In genomic region chr4:26252349-26252748, GRCh38 we compare ENCODE assay signal across 12 cellular contexts.
DNase-seq lines count a peak whose midpoint lies in the region; ATAC-seq and TF ChIP-seq lines count a peak whose summit lies in the region.
"Had no signal": no experiment of that assay in that cellular context is flagged by ENCODE, and none has a peak within 500 bp of the region (broad histone marks: within the 10 kb centered on the region; RNA-seq: fewer than 3 reads in every experiment).

No MANE protein-coding gene starts in this region.

- no peaks in the 10 kb centered on the region for H3K27me3 Mint-ChIP-seq in activated CD4-positive, alpha-beta memory T cell treated with anti-CD3 and anti-CD28 coated beads for 36 hours
- H3K27me3 Mint-ChIP-seq in type B pancreatic cell: no peaks in the 10 kb centered on the region
- H3K27me3 Mint-ChIP-seq: activated naive CD4-positive, alpha-beta T cell treated with anti-CD3 and anti-CD28 coated beads, Interleukin-2, amount 10 ng/mL, durations not matched to agents 7 days and 5 days had no signal

- CTCF ChIA-PET in activated CD4-positive, alpha-beta memory T cell treated with anti-CD3 and anti-CD28 coated beads for 36 hours (lab: Charles Lee): interaction anchor here (0.8 kb wide), 1 partner anchor 78 kb away, joined by 3 read pairs; no protein-coding TSS in a partner anchor

- TF ChIP-seq CTCF in type B pancreatic cell (conservative IDR thresholded peaks at IDR 0.05): no peak

- no peak overlapping the region for H3K4me3 Mint-ChIP-seq in activated CD4-positive, alpha-beta memory T cell treated with anti-CD3 and anti-CD28 coated beads for 36 hours
- H3K4me3 Mint-ChIP-seq in type B pancreatic cell: no peak overlapping the region
- H3K4me3 Mint-ChIP-seq: activated naive CD4-positive, alpha-beta T cell treated with anti-CD3 and anti-CD28 coated beads, Interleukin-2, amount 10 ng/mL, durations not matched to agents 7 days and 5 days; B cell had no signal

- peak; percentile 4 for DNase-seq in stimulated activated CD4-positive, alpha-beta T cell treated with anti-CD3 and anti-CD28 coated beads, Interleukin-1b, Interleukin-23, amount 100 ng/mL, for 48 hours
- no peak for DNase-seq in stimulated activated CD4-positive, alpha-beta T cell treated with anti-CD3 and anti-CD28 coated beads, Interleukin-4, amount 100 ng/mL, for 1 hour
- DNase-seq in activated CD4-positive, alpha-beta memory T cell treated with anti-CD3 and anti-CD28 coated beads for 36 hours: peak; percentile 50
- DNase-seq in type B pancreatic cell (ENCODE audit: extremely low spot score, unreplicated experiment) (no peak), NCI-H2029 treated with DMSO at 0.1 percent for 48 hours (lab: John Stamatoyannopoulos, UW) (no peak), cerebellar nuclear complex (lab: John Stamatoyannopoulos, UW) (no peak), C1 segment of cervical spinal cord (lab: John Stamatoyannopoulos, UW) (no peak)
- DNase-seq: activated naive CD4-positive, alpha-beta T cell treated with anti-CD3 and anti-CD28 coated beads, Interleukin-2, amount 10 ng/mL, durations not matched to agents 7 days and 5 days; SHP77 treated with DMSO at 0.1 percent for 48 hours; WERI-Rb-1 had no signal

- peaks cover 6% of the 10 kb centered on the region for H3K4me1 Mint-ChIP-seq in activated CD4-positive, alpha-beta memory T cell treated with anti-CD3 and anti-CD28 coated beads for 36 hours (ENCODE audit: low read depth)
- H3K4me1 Mint-ChIP-seq in type B pancreatic cell (ENCODE audit: unreplicated experiment): peaks cover 19% of the 10 kb centered on the region
- H3K4me1 Mint-ChIP-seq: activated naive CD4-positive, alpha-beta T cell treated with anti-CD3 and anti-CD28 coated beads, Interleukin-2, amount 10 ng/mL, durations not matched to agents 7 days and 5 days; B cell had no signal

- POLR2A ChIA-PET in activated CD4-positive, alpha-beta memory T cell treated with anti-CD3 and anti-CD28 coated beads for 36 hours (lab: Charles Lee): no interaction called here

- H3K9me3 Mint-ChIP-seq in activated CD4-positive, alpha-beta memory T cell treated with anti-CD3 and anti-CD28 coated beads for 36 hours: no peaks in the 10 kb centered on the region
- no peaks in the 10 kb centered on the region for H3K9me3 Mint-ChIP-seq in type B pancreatic cell
- H3K9me3 Mint-ChIP-seq: activated naive CD4-positive, alpha-beta T cell treated with anti-CD3 and anti-CD28 coated beads, Interleukin-2, amount 10 ng/mL, durations not matched to agents 7 days and 5 days had no signal

- ATAC-seq in HG02981 (IDR thresholded peaks at IDR 0.05; ENCODE audit: unreplicated experiment): peak; percentile 73

- no peaks in the 10 kb centered on the region for H3K36me3 Mint-ChIP-seq in activated CD4-positive, alpha-beta memory T cell treated with anti-CD3 and anti-CD28 coated beads for 36 hours
- no peaks in the 10 kb centered on the region for H3K36me3 Mint-ChIP-seq in type B pancreatic cell
- H3K36me3 Mint-ChIP-seq: activated naive CD4-positive, alpha-beta T cell treated with anti-CD3 and anti-CD28 coated beads, Interleukin-2, amount 10 ng/mL, durations not matched to agents 7 days and 5 days had no signal

- intact Hi-C loops in activated CD4-positive, alpha-beta memory T cell treated with anti-CD3 and anti-CD28 coated beads for 36 hours (cut with micrococcal nuclease): loop anchor here (2.0 kb wide), 1 partner anchor 56 kb away; no protein-coding TSS in a partner anchor

- no peak overlapping the region for H3K27ac Mint-ChIP-seq in activated CD4-positive, alpha-beta memory T cell treated with anti-CD3 and anti-CD28 coated beads for 36 hours
- peak overlapping the region; percentile 67 for H3K27ac Mint-ChIP-seq in type B pancreatic cell
- H3K27ac Mint-ChIP-seq: activated naive CD4-positive, alpha-beta T cell treated with anti-CD3 and anti-CD28 coated beads, Interleukin-2, amount 10 ng/mL, durations not matched to agents 7 days and 5 days; B cell had no signal

Comparison
In these comparisons a context has a peak if more than half of its experiments do, and no peak if none do; other contexts are left out.
1. DNase-seq: peak in stimulated activated CD4-positive, alpha-beta T cell treated with anti-CD3 and anti-CD28 coated beads, Interleukin-1b, Interleukin-23, amount 100 ng/mL, for 48 hours (single experiment) and activated CD4-positive, alpha-beta memory T cell treated with anti-CD3 and anti-CD28 coated beads for 36 hours (single experiment); none in stimulated activated CD4-positive, alpha-beta T cell treated with anti-CD3 and anti-CD28 coated beads, Interleukin-4, amount 100 ng/mL, for 1 hour (single experiment), type B pancreatic cell (single experiment), NCI-H2029 treated with DMSO at 0.1 percent for 48 hours (single experiment), cerebellar nuclear complex (0 of 2) and C1 segment of cervical spinal cord (0 of 14).